Comparison of ENCODE assay signal across 14 cellular contexts in genomic region chr20:20079102-20079784, GRCh38. TPM values are rescaled to one million over a fixed set of nuclear protein-coding genes. Genes with fewer than 3 reads are reported as not detected.
DNase-seq lines count a peak whose midpoint lies in the region; ATAC-seq, FAIRE-seq and TF ChIP-seq lines count a peak whose summit lies in the region.
"Had no signal": no experiment of that assay in that cellular context is flagged by ENCODE, and none has a peak within 500 bp of the region (broad histone marks: within the 10 kb centered on the region; RNA-seq: fewer than 3 reads in every experiment).

No MANE protein-coding gene starts in this region.

- peak overlapping the region; percentile 45 to 48 for H3K4me3 ChIP-seq in kidney (ENCODE audit: low read length in 2 of 2)
- H3K4me3 ChIP-seq in WERI-Rb-1 (ENCODE audit: low read depth, low read length): no peak overlapping the region
- H3K4me3 ChIP-seq: right atrium auricular region had no signal

- FAIRE-seq in kidney (lab: Jason Lieb, UNC): no peak
- FAIRE-seq: colon had no signal

- ATAC-seq in HG03457 (IDR thresholded peaks at IDR 0.05; ENCODE audit: unreplicated experiment): no peak

- intact Hi-C loops in kidney (cut with DNase I): no loop called here

- H3K9me3 ChIP-seq in kidney (ENCODE audit: control insufficient read depth in 1 of 2, low read length in 2 of 2) (no peaks in the 10 kb centered on the region), WERI-Rb-1 (ENCODE audit: severe bottlenecking) (no peaks in the 10 kb centered on the region)
- H3K9me3 ChIP-seq: right atrium auricular region had no signal

- TF ChIP-seq CTCF in kidney (IDR thresholded peaks at IDR 0.05; ENCODE audit: borderline replicate concordance, extremely low read depth, insufficient read depth) (no peak), WERI-Rb-1 (IDR thresholded peaks at IDR 0.05; ENCODE audit: low read depth, low read length) (no peak)

- no peak overlapping the region for H3K9ac ChIP-seq in kidney (ENCODE audit: low read length in 2 of 2)

- peak; percentile 56 for DNase-seq in DMS153 (lab: John Stamatoyannopoulos, UW)
- DNase-seq in NCI-H1105 treated with DMSO at 0.1 percent for 48 hours (lab: John Stamatoyannopoulos, UW): peak; percentile 53
- peak; percentile 8 for DNase-seq in NCI-H524 treated with DMSO at 0.1 percent for 48 hours (lab: John Stamatoyannopoulos, UW)
- DNase-seq in kidney: no peak
- no peak for DNase-seq in MV-4-11 (lab: John Stamatoyannopoulos, UW)
- DNase-seq in WERI-Rb-1: no peak
- DNase-seq in stimulated activated CD4-positive, alpha-beta T cell treated with anti-CD3 and anti-CD28 coated beads, Interleukin-4, amount 100 ng/mL, for 4 hours: no peak
- DNase-seq: activated CD8-positive, alpha-beta memory T cell treated with anti-CD3 and anti-CD28 coated beads, Interleukin-2, amount 50 U/mL, for 48 hours; activated naive CD4-positive, alpha-beta T cell had no signal

- no peaks in the 10 kb centered on the region for H3K36me3 ChIP-seq in kidney (ENCODE audit: control insufficient read depth in 1 of 2, insufficient read depth in 2 of 2, low read length in 2 of 2)
- no peaks in the 10 kb centered on the region for H3K36me3 ChIP-seq in WERI-Rb-1
- H3K36me3 ChIP-seq: right atrium auricular region had no signal

- peaks cover 0 to 7% of the 10 kb centered on the region in 2 donors for H3K4me1 ChIP-seq in kidney (ENCODE audit: control insufficient read depth in 1 of 2, insufficient read depth in 1 of 2, low read depth in 1 of 2, low read length in 2 of 2)
- H3K4me1 ChIP-seq: right atrium auricular region had no signal

- no peak overlapping the region for H3K27ac ChIP-seq in kidney (ENCODE audit: low read depth in 2 of 2, low read length in 2 of 2)
- no peak overlapping the region for H3K27ac ChIP-seq in WERI-Rb-1
- H3K27ac ChIP-seq: right atrium auricular region had no signal

- no peaks in the 10 kb centered on the region for H3K27me3 ChIP-seq in WERI-Rb-1 (ENCODE audit: insufficient read depth, low read depth, severe bottlenecking)

RNA-seq across cellular contexts. Expression of gene CFAP61, which starts 26.9 kb away (rescaled TPM):
- 2.6 TPM for total RNA-seq in kidney
- 0.58 TPM for polyA plus RNA-seq in kidney (ENCODE audit: insufficient read depth, low read depth, low replicate concordance)
- total RNA-seq: glomerular endothelial cell; T-helper 2 cell treated with Interferon-gamma antibody and Interleukin-4, amounts not matched to agents 100 ng/mL and 5 ng/mL, for 36 hours had no signal

RNA-seq across cellular contexts. Expression of gene CRNKL1, which starts 27.0 kb away (rescaled TPM):
- total RNA-seq in kidney: 20.8 TPM
- 18.3 TPM for polyA plus RNA-seq in kidney (ENCODE audit: insufficient read depth, low read depth, low replicate concordance)

Comparison
In these comparisons a context has a peak if more than half of its experiments do, and no peak if none do; other contexts are left out.
1. DNase-seq: peak in DMS153 (single experiment), NCI-H1105 treated with DMSO at 0.1 percent for 48 hours (single experiment) and NCI-H524 treated with DMSO at 0.1 percent for 48 hours (single experiment); none in kidney (single experiment), MV-4-11 (single experiment), WERI-Rb-1 (single experiment) and stimulated activated CD4-positive, alpha-beta T cell treated with anti-CD3 and anti-CD28 coated beads, Interleukin-4, amount 100 ng/mL, for 4 hours (0 of 2).